In the genomic region with DNA sequence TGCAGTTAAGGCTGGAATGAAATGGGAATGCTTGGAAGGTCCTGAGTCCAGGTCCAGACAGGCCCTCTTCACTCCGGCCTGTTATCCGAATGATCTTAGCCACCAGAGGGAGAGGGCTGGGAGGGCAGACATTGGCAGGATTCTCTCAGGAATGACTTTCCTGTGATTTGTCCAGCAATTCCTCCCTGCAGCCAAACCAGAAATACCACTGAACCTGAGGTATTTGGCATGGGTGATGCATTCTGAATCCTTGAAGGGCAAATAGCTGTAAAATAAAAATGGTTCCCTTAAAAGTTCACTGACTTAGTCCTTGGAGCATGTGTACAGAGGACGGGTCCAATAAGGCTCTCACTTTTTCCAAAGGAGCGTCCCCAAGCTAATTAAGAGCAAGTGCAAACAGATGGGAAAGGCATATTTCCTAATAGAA, we compare ENCODE assay signal across 16 cellular contexts.
A peak's percentile ranks its signal among the peaks of the same experiment; 100 is the strongest.
DNase-seq lines count a peak whose midpoint lies in the region; ATAC-seq, FAIRE-seq and TF ChIP-seq lines count a peak whose summit lies in the region.
"Had no signal": no experiment of that assay in that cellular context is flagged by ENCODE, and none has a peak within 500 bp of the region (broad histone marks: within the 10 kb centered on the region; RNA-seq: fewer than 3 reads in every experiment).

No MANE protein-coding gene starts in this region.

- H3K27ac ChIP-seq in heart right ventricle, result peak overlapping the region in 1 of 10 donors; percentile 37
- H3K27ac ChIP-seq in mammary epithelial cell (ENCODE audit: insufficient read depth, low read depth, low read length), result no peak overlapping the region
- H3K27ac ChIP-seq in left lung, result peak overlapping the region in 1 of 2 donors; percentile 4
- H3K27ac ChIP-seq: A549 had no signal

- H2AFZ ChIP-seq in mammary epithelial cell (ENCODE audit: low read depth, low read length), result peak overlapping the region; percentile 14

- intact Hi-C loops in heart right ventricle (cut with DNase I) (no loop called here), Right ventricle myocardium inferior (cut with DNase I) (no loop called here), mammary epithelial cell (cut with micrococcal nuclease) (loop anchor here (2.0 kb wide), 2 partner anchors 21 to 45 kb away; no protein-coding TSS in a partner anchor), left lung (cut with DNase I) (no loop called here)

- FAIRE-seq in HTR-8/SVneo (lab: Jason Lieb, UNC), result no peak
- FAIRE-seq: A549, HepG2 had no signal

- H4K20me1 ChIP-seq in mammary epithelial cell (ENCODE audit: insufficient read depth, low read length), result no peaks in the 10 kb centered on the region

- peak overlapping the region; percentile 39 for H3K4me2 ChIP-seq in mammary epithelial cell (ENCODE audit: insufficient read depth, low read depth, low read length)

- ATAC-seq in heart right ventricle (peak in 6 of 8 donors; percentile 7 to 70 (median 62)), Right ventricle myocardium inferior (no peak), left lung (peak; percentile 58)
- ATAC-seq: activated naive CD8-positive, alpha-beta T cell treated with anti-CD3 and anti-CD28 coated beads, Interleukin-2, amount 50 U/mL, for 24 hours; effector memory CD8-positive, alpha-beta T cell; HepG2; naive thymus-derived CD4-positive, alpha-beta T cell had no signal

- 47 to 54% methylated on average over 4 of the region's 4 CpGs for WGBS in heart right ventricle, 2 donors
- WGBS in mammary epithelial cell (ENCODE audit: low coverage, missing lambda C conversion rate), result 0% methylated on average over 3 of the region's 4 CpGs

- H3K9me3 ChIP-seq in heart right ventricle (peaks cover 0 to 19% (median 15%) of the 10 kb centered on the region in 11 donors), mammary epithelial cell (replicated peaks; ENCODE audit: insufficient read depth, low read length) (peaks cover 6% of the 10 kb centered on the region), left lung (peaks cover 0 to 19% of the 10 kb centered on the region in 2 donors)

- no peak for DNase-seq in heart right ventricle
- DNase-seq in Right ventricle myocardium inferior (ENCODE audit: missing footprints), result no peak
- DNase-seq in mammary epithelial cell, result peak; percentile 64
- no peak for DNase-seq in left lung
- no peak for DNase-seq in GM19240 (ENCODE audit: insufficient read length, low spot score)
- no peak for DNase-seq in HTR-8/SVneo (ENCODE audit: insufficient read length, low spot score)
- no peak for DNase-seq in Ammon's horn (ENCODE audit: low spot score)
- no peak for DNase-seq in NCI-H1092 treated with DMSO at 0.1 percent for 48 hours (lab: John Stamatoyannopoulos, UW)
- DNase-seq: activated B cell treated with CpG ODN at 0.5 μM for 24 hours; activated CD8-positive, alpha-beta memory T cell treated with anti-CD3 and anti-CD28 coated beads, Interleukin-2, amount 50 U/mL, for 48 hours; activated naive CD8-positive, alpha-beta T cell treated with anti-CD3 and anti-CD28 coated beads, Interleukin-2, amount 50 U/mL, for 24 hours; effector memory CD8-positive, alpha-beta T cell; naive thymus-derived CD4-positive, alpha-beta T cell; NCI-H146 had no signal

- H3K9ac ChIP-seq in mammary epithelial cell (ENCODE audit: insufficient read depth, low read length), result no peak overlapping the region

- dilution Hi-C loops in mammary epithelial cell (cut with HindIII; ENCODE audit: low sequenced_read_pairs), result no loop called here

- TF ChIP-seq CTCF in heart right ventricle (IDR thresholded peaks at IDR 0.05) (no peak), mammary epithelial cell (conservative IDR thresholded peaks at IDR 0.05 in 1 of 2, IDR thresholded peaks at IDR 0.05 in 1 of 2; ENCODE audit: extremely low read depth in 1 of 2, insufficient read depth in 1 of 2, low read depth in 1 of 2, low read length in 2 of 2) (peak; percentile 21 to 46), left lung (IDR thresholded peaks at IDR 0.05) (no peak)

- BruUV-seq in mammary epithelial cell (replicated peaks; lab: Mats Ljungman, UMichigan), result no TSS peak

- H3K4me1 ChIP-seq in heart right ventricle (peaks cover 0 to 26% (median 14%) of the 10 kb centered on the region in 9 donors), mammary epithelial cell (ENCODE audit: insufficient read depth, low read length) (peaks cover 30% of the 10 kb centered on the region), left lung (peaks cover 3 to 11% of the 10 kb centered on the region in 2 donors)
- H3K4me1 ChIP-seq: A549 had no signal

- in situ Hi-C loops in mammary epithelial cell (cut with MboI; ENCODE audit: low sequenced_read_pairs in 2 of 2), result no loop called here

- H3K27me3 ChIP-seq in heart right ventricle (no peaks in the 10 kb centered on the region), mammary epithelial cell (ENCODE audit: insufficient read depth, low read length) (no peaks in the 10 kb centered on the region), left lung (no peaks in the 10 kb centered on the region)

- H3K4me3 ChIP-seq in heart right ventricle (no peak overlapping the region), mammary epithelial cell (replicated peaks in 1 of 3; ENCODE audit: insufficient read depth in 1 of 3, low read depth in 2 of 3, low read length in 3 of 3) (no peak overlapping the region), left lung (no peak overlapping the region)
- H3K4me3 ChIP-seq: A549 had no signal

- H3K36me3 ChIP-seq in heart right ventricle, result no peaks in the 10 kb centered on the region
- H3K36me3 ChIP-seq in mammary epithelial cell (ENCODE audit: insufficient read depth, low read length), result no peaks in the 10 kb centered on the region
- H3K36me3 ChIP-seq in left lung, result no peaks in the 10 kb centered on the region

- no peaks in the 10 kb centered on the region for H3K79me2 ChIP-seq in mammary epithelial cell (ENCODE audit: insufficient read depth, low read length)

- CTCF ChIA-PET in mammary epithelial cell (lab: Charles Lee; ENCODE audit: low non-redundant PET), result no interaction called here

Comparison
In these comparisons a context has a peak if more than half of its experiments do, and no peak if none do; other contexts are left out.
1. CTCF ChIP-seq: peak in mammary epithelial cell (2 of 2); none in heart right ventricle (0 of 9) and left lung (0 of 2).